1 cellular context compared by ENCODE assay signal in the genomic region with DNA sequence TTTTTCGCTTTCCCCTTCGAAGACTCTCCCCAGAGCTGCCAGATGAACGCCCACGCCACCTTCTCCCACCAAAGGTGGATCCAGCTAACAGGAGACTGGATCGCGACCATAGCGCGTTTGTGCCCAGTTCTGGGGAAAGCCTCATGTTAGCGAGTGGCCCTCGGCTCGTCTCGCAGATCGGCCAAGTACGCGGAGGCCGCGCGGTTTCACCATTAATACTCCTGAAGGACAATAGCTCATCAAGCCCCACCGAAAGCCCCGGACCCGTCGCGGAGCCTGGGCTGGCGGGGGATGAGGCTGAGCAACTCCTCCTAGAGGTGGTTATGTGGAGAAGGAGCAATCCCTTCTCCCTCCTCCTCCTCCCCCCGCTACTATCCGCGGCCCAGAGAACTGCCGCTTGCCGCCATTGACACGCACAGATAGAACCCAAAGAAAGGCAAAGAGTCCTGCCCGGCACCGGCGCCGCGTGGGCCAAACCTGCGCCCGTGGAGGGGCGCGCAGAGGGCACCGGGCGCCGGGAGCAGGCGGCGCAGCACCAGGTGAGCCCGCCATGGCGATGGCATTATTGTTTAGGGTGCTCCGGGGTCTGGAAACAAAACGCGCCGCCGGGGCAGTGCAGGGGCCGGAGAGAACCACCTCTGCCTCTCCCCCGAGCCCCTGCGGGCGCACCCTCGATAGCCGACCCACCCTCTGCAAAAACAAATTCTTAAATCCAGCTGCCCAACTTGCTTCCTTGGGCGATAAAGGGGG.
TF ChIP-seq lines count a peak whose summit lies in the region.

A gene (plus strand): TSS at position 385 of the 750 bp plus-strand sequence. CDS start 22,813 bp downstream, outside the sequence.

TF ChIP-seq in HepG2, 621 proteins besides CTCF, POLR2A, EP300 and RAD21 (continued from another document and continues in another):
- TF ChIP-seq ZNF747 (CRISPR knock-in tag; IDR thresholded peaks at IDR 0.05; ENCODE audit: borderline replicate concordance) (0 out of 2 replicates have a peak, but pooled peaks have one; percentile 39), ZFP37 (CRISPR knock-in tag; IDR thresholded peaks at IDR 0.05; ENCODE audit: borderline replicate concordance) (no peak), GLI4 (CRISPR knock-in tag; IDR thresholded peaks at IDR 0.05; ENCODE audit: borderline replicate concordance) (no peak), HMG20B (CRISPR knock-in tag; conservative IDR thresholded peaks at IDR 0.05) (no peak), NFE2 (CRISPR knock-in tag; IDR thresholded peaks at IDR 0.05) (no peak), RXRA (CRISPR knock-in tag; IDR thresholded peaks at IDR 0.05) (no peak; the same call in 1 of the 2 replicates), ZFX (CRISPR knock-in tag; IDR thresholded peaks at IDR 0.05; ENCODE audit: low read depth) (peak; percentile 64), ATF7 (IDR thresholded peaks at IDR 0.05) (no peak), ATF7 (CRISPR knock-in tag; IDR thresholded peaks at IDR 0.05) (no peak), ZNF501 (CRISPR knock-in tag; IDR thresholded peaks at IDR 0.05) (no peak; the same call in 1 of the 2 replicates), SETDB1 (CRISPR knock-in tag; IDR thresholded peaks at IDR 0.05; ENCODE audit: borderline replicate concordance) (no peak), SNAPC2 (CRISPR knock-in tag; IDR thresholded peaks at IDR 0.05) (no peak), MAFK (conservative IDR thresholded peaks at IDR 0.05 in 1 of 2, IDR thresholded peaks at IDR 0.05 in 1 of 2; ENCODE audit: low read length in 2 of 2) (no peak), ZNF484 (CRISPR knock-in tag; IDR thresholded peaks at IDR 0.05; ENCODE audit: borderline replicate concordance, low read depth) (no peak), CEBPG (CRISPR knock-in tag; IDR thresholded peaks at IDR 0.05) (no peak; the same call in 1 of the 2 replicates), ZNF430 (CRISPR knock-in tag; IDR thresholded peaks at IDR 0.05) (peak; percentile 27; the same call in 1 of the 2 replicates), TEAD3 (CRISPR knock-in tag; optimal IDR thresholded peaks at IDR 0.05; ENCODE audit: borderline replicate concordance) (peak; percentile 86), ZEB1 (IDR thresholded peaks at IDR 0.05; ENCODE audit: insufficient replicate concordance, low read depth) (no peak), ZNF720 (CRISPR knock-in tag; IDR thresholded peaks at IDR 0.05) (no peak), RXRB (CRISPR knock-in tag; IDR thresholded peaks at IDR 0.05; ENCODE audit: borderline replicate concordance) (0 out of 2 replicates have a peak, but pooled peaks have one; percentile 27), CCAR2 (optimal IDR thresholded peaks at IDR 0.05; ENCODE audit: low read depth, low read length) (no peak), MXI1 (IDR thresholded peaks at IDR 0.05; ENCODE audit: borderline replicate concordance, low read depth, low read length) (no peak), TCF7 (IDR thresholded peaks at IDR 0.05; ENCODE audit: low read depth) (no peak), TAF1 (CRISPR knock-in tag; IDR thresholded peaks at IDR 0.05) (peak; percentile 55; the same call in 1 of the 2 replicates), RBFOX2 (IDR thresholded peaks at IDR 0.05; ENCODE audit: low read depth, low read length) (peak; percentile 76), POLR2G (IDR thresholded peaks at IDR 0.05; ENCODE audit: low read depth, low read length) (peak; percentile 55), ZNF468 (CRISPR knock-in tag; IDR thresholded peaks at IDR 0.05) (no peak), TCF12 (IDR thresholded peaks at IDR 0.05) (no peak), TCF12 (CRISPR knock-in tag; IDR thresholded peaks at IDR 0.05) (0 out of 2 replicates have a peak, but pooled peaks have one; percentile 13), NFYB (CRISPR knock-in tag; IDR thresholded peaks at IDR 0.05) (no peak), ASH2L (IDR thresholded peaks at IDR 0.05; ENCODE audit: insufficient read length, low read depth, low read length) (peak; percentile 43), ZNF703 (CRISPR knock-in tag; IDR thresholded peaks at IDR 0.05; ENCODE audit: borderline replicate concordance) (no peak), ZBTB21 (CRISPR knock-in tag; IDR thresholded peaks at IDR 0.05) (no peak), IRF2 (CRISPR knock-in tag; IDR thresholded peaks at IDR 0.05) (peak; percentile 18; the same call in 1 of the 2 replicates), FOXO1 (CRISPR knock-in tag; IDR thresholded peaks at IDR 0.05) (no peak), TBX2 (CRISPR knock-in tag; IDR thresholded peaks at IDR 0.05; ENCODE audit: borderline replicate concordance) (no peak), GATA4 (IDR thresholded peaks at IDR 0.05; ENCODE audit: borderline replicate concordance, low read depth) (no peak), PRMT3 (CRISPR knock-in tag; IDR thresholded peaks at IDR 0.05; ENCODE audit: borderline replicate concordance, low read depth) (no peak), KDM5A (IDR thresholded peaks at IDR 0.05; ENCODE audit: borderline replicate concordance, low read length) (no peak), CENPX (CRISPR knock-in tag; IDR thresholded peaks at IDR 0.05) (no peak), SMARCC2 (IDR thresholded peaks at IDR 0.05) (no peak), CHD2 (IDR thresholded peaks at IDR 0.05; ENCODE audit: low read depth, low read length) (no peak), HOXA5 (CRISPR knock-in tag; IDR thresholded peaks at IDR 0.05) (peak; percentile 24; the same call in 1 of the 2 replicates), ZNF256 (CRISPR knock-in tag; conservative IDR thresholded peaks at IDR 0.05) (no peak), HNRNPL (IDR thresholded peaks at IDR 0.05; ENCODE audit: low read depth, low read length) (0 out of 2 replicates have a peak, but pooled peaks have one; percentile 30), ZNF572 (CRISPR knock-in tag; IDR thresholded peaks at IDR 0.05) (no peak), THYN1 (CRISPR knock-in tag; IDR thresholded peaks at IDR 0.05; ENCODE audit: borderline replicate concordance, low read depth) (no peak), EHMT2 (IDR thresholded peaks at IDR 0.05; ENCODE audit: borderline replicate concordance, low read depth, low read length) (no peak), TGIF2 (CRISPR knock-in tag; IDR thresholded peaks at IDR 0.05) (no peak), PPARG (CRISPR knock-in tag; conservative IDR thresholded peaks at IDR 0.05) (no peak), SAP130 (CRISPR knock-in tag; IDR thresholded peaks at IDR 0.05; ENCODE audit: low read depth) (peak; percentile 75), RARA (CRISPR knock-in tag; IDR thresholded peaks at IDR 0.05) (no peak; the same call in 1 of the 2 replicates)
- TF ChIP-seq, protein P1, sequence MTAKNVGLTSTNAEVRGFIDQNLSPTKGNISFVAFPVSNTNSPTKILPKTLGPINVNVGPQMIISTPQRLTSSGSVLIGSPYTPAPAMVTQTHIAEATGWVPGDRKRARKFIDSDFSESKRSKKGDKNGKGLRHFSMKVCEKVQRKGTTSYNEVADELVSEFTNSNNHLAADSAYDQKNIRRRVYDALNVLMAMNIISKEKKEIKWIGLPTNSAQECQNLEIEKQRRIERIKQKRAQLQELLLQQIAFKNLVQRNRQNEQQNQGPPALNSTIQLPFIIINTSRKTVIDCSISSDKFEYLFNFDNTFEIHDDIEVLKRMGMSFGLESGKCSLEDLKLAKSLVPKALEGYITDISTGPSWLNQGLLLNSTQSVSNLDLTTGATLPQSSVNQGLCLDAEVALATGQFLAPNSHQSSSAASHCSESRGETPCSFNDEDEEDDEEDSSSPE (CRISPR knock-in tag; IDR thresholded peaks at IDR 0.05), result peak; percentile 58; the same call in 1 of the 2 replicates
- TF ChIP-seq, protein P2, sequence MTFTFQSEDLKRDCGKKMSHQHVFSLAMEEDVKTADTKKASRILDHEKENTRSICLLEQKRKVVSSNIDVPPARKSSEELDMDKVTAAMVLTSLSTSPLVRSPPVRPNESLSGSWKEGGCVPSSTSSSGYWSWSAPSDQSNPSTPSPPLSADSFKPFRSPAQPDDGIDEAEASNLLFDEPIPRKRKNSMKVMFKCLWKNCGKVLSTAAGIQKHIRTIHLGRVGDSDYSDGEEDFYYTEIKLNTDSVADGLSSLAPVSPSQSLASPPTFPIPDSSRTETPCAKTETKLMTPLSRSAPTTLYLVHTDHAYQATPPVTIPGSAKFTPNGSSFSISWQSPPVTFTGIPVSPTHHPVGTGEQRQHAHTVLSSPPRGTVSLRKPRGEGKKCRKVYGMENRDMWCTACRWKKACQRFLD (CRISPR knock-in tag; IDR thresholded peaks at IDR 0.05; ENCODE audit: borderline replicate concordance), result no peak
- TF ChIP-seq, protein P3, sequence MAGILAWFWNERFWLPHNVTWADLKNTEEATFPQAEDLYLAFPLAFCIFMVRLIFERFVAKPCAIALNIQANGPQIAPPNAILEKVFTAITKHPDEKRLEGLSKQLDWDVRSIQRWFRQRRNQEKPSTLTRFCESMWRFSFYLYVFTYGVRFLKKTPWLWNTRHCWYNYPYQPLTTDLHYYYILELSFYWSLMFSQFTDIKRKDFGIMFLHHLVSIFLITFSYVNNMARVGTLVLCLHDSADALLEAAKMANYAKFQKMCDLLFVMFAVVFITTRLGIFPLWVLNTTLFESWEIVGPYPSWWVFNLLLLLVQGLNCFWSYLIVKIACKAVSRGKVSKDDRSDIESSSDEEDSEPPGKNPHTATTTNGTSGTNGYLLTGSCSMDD (CRISPR knock-in tag; IDR thresholded peaks at IDR 0.05), result no peak
- TF ChIP-seq, protein P4, sequence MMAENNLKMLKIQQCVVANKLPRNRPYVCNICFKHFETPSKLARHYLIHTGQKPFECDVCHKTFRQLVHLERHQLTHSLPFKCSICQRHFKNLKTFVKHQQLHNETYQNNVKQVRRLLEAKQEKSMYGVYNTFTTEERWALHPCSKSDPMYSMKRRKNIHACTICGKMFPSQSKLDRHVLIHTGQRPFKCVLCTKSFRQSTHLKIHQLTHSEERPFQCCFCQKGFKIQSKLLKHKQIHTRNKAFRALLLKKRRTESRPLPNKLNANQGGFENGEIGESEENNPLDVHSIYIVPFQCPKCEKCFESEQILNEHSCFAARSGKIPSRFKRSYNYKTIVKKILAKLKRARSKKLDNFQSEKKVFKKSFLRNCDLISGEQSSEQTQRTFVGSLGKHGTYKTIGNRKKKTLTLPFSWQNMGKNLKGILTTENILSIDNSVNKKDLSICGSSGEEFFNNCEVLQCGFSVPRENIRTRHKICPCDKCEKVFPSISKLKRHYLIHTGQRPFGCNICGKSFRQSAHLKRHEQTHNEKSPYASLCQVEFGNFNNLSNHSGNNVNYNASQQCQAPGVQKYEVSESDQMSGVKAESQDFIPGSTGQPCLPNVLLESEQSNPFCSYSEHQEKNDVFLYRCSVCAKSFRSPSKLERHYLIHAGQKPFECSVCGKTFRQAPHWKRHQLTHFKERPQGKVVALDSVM (CRISPR knock-in tag; IDR thresholded peaks at IDR 0.05), result no peak
- TF ChIP-seq, protein P5, sequence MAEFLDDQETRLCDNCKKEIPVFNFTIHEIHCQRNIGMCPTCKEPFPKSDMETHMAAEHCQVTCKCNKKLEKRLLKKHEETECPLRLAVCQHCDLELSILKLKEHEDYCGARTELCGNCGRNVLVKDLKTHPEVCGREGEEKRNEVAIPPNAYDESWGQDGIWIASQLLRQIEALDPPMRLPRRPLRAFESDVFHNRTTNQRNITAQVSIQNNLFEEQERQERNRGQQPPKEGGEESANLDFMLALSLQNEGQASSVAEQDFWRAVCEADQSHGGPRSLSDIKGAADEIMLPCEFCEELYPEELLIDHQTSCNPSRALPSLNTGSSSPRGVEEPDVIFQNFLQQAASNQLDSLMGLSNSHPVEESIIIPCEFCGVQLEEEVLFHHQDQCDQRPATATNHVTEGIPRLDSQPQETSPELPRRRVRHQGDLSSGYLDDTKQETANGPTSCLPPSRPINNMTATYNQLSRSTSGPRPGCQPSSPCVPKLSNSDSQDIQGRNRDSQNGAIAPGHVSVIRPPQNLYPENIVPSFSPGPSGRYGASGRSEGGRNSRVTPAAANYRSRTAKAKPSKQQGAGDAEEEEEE (CRISPR knock-in tag; IDR thresholded peaks at IDR 0.05; ENCODE audit: borderline replicate concordance), result no peak
- TF ChIP-seq, protein P6, sequence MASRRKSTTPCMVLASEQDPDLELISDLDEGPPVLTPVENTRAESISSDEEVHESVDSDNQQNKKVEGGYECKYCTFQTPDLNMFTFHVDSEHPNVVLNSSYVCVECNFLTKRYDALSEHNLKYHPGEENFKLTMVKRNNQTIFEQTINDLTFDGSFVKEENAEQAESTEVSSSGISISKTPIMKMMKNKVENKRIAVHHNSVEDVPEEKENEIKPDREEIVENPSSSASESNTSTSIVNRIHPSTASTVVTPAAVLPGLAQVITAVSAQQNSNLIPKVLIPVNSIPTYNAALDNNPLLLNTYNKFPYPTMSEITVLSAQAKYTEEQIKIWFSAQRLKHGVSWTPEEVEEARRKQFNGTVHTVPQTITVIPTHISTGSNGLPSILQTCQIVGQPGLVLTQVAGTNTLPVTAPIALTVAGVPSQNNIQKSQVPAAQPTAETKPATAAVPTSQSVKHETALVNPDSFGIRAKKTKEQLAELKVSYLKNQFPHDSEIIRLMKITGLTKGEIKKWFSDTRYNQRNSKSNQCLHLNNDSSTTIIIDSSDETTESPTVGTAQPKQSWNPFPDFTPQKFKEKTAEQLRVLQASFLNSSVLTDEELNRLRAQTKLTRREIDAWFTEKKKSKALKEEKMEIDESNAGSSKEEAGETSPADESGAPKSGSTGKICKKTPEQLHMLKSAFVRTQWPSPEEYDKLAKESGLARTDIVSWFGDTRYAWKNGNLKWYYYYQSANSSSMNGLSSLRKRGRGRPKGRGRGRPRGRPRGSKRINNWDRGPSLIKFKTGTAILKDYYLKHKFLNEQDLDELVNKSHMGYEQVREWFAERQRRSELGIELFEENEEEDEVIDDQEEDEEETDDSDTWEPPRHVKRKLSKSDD (CRISPR knock-in tag; IDR thresholded peaks at IDR 0.05; ENCODE audit: low read depth), result no peak
- TF ChIP-seq, protein P7, sequence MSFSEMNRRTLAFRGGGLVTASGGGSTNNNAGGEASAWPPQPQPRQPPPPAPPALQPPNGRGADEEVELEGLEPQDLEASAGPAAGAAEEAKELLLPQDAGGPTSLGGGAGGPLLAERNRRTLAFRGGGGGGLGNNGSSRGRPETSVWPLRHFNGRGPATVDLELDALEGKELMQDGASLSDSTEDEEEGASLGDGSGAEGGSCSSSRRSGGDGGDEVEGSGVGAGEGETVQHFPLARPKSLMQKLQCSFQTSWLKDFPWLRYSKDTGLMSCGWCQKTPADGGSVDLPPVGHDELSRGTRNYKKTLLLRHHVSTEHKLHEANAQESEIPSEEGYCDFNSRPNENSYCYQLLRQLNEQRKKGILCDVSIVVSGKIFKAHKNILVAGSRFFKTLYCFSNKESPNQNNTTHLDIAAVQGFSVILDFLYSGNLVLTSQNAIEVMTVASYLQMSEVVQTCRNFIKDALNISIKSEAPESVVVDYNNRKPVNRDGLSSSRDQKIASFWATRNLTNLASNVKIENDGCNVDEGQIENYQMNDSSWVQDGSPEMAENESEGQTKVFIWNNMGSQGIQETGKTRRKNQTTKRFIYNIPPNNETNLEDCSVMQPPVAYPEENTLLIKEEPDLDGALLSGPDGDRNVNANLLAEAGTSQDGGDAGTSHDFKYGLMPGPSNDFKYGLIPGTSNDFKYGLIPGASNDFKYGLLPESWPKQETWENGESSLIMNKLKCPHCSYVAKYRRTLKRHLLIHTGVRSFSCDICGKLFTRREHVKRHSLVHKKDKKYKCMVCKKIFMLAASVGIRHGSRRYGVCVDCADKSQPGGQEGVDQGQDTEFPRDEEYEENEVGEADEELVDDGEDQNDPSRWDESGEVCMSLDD (CRISPR knock-in tag; IDR thresholded peaks at IDR 0.05; ENCODE audit: borderline replicate concordance), result no peak; the same call in 1 of the 2 replicates
